In genomic region chr4:68375667-68376559, GRCh38 we compare ENCODE assay signal across 8 cellular contexts. TPM values are rescaled to one million over a fixed set of nuclear protein-coding genes. Genes with fewer than 3 reads are reported as not detected.
A peak's percentile ranks its signal among the peaks of the same experiment; 100 is the strongest.
DNase-seq lines count a peak whose midpoint lies in the region; ATAC-seq and TF ChIP-seq lines count a peak whose summit lies in the region.

No MANE protein-coding gene starts in this region.

- no peak for TF ChIP-seq EP300 in tibial nerve (IDR thresholded peaks at IDR 0.05)

- H3K4me1 ChIP-seq in mucosa of stomach (ENCODE audit: control insufficient read depth, insufficient read depth, low read length) (no peaks in the 10 kb centered on the region), tibial nerve (peaks cover 0 to 6% (median 0%) of the 10 kb centered on the region in 4 donors)

- 14 to 18% methylated on average over 19 of the region's 19 CpGs for WGBS in tibial nerve, 2 donors

- TF ChIP-seq CTCF in epithelial cell of proximal tubule (conservative IDR thresholded peaks at IDR 0.05; ENCODE audit: low read depth, low read length): peak; percentile 98
- TF ChIP-seq CTCF in tibial nerve (IDR thresholded peaks at IDR 0.05): peak; percentile 65 to 77 (median 71)

- H3K9me3 ChIP-seq in mucosa of stomach (ENCODE audit: control insufficient read depth, low read length) (no peaks in the 10 kb centered on the region), tibial nerve (no peaks in the 10 kb centered on the region)

- H3K9ac ChIP-seq in mucosa of stomach (ENCODE audit: low read length): peak overlapping the region; percentile 22

- no peak overlapping the region for H3K27ac ChIP-seq in tibial nerve

- H3K36me3 ChIP-seq in mucosa of stomach (ENCODE audit: control insufficient read depth, insufficient read depth, low read length) (no peaks in the 10 kb centered on the region), tibial nerve (no peaks in the 10 kb centered on the region)

- DNase-seq in Caki2 (ENCODE audit: low read depth) (peak; percentile 78), NCI-H82 treated with DMSO at 0.1 percent for 48 hours (lab: John Stamatoyannopoulos, UW; ENCODE audit: unreplicated experiment) (peak; percentile 3), activated T-cell treated with anti-CD3 and anti-CD28 coated beads for 4 hours (peak; percentile 24), epithelial cell of proximal tubule (ENCODE audit: low read depth) (peak; percentile 50), tibial nerve (ENCODE audit: low spot score in 2 of 2) (peak in 1 of 2 donors; percentile 33)

- no peak for TF ChIP-seq POLR2A in tibial nerve (IDR thresholded peaks at IDR 0.05)

- H3K27me3 ChIP-seq in mucosa of stomach (ENCODE audit: control insufficient read depth, insufficient read depth, low read length) (no peaks in the 10 kb centered on the region), tibial nerve (peaks cover 0 to 3% of the 10 kb centered on the region in 2 donors)

- H3K4me3 ChIP-seq in epithelial cell of proximal tubule (ENCODE audit: low read depth, low read length) (peak overlapping the region; percentile 51), mucosa of stomach (ENCODE audit: low read length) (no peak overlapping the region), tibial nerve (peak overlapping the region in 1 of 4 donors; percentile 10)

- in situ Hi-C loops in Caki2 (cut with HindIII; ENCODE audit: low pct_unique_long_range_greater_than_20kb, low sequenced_read_pairs): no loop called here

- ATAC-seq in GM19351 (IDR thresholded peaks at IDR 0.05; ENCODE audit: unreplicated experiment) (peak; percentile 94), HG03432 (IDR thresholded peaks at IDR 0.05; ENCODE audit: unreplicated experiment) (peak; percentile 89)

RNA-seq across cellular contexts. Expression of gene YTHDC1, which starts 26.0 kb away (rescaled TPM):
- total RNA-seq in Caki2 (2014; rRNA removed; shearing (Covaris generic); ENCODE audit: low replicate concordance): 8.2 and 9.7 TPM in 2 replicates
- total RNA-seq in epithelial cell of proximal tubule: 34.8 and 55.0 TPM in 2 replicates
- total RNA-seq in tibial nerve: 10 to 100 TPM; 66.4 to 95.6 (median 86.2) TPM
